8 cellular contexts compared by ENCODE assay signal in the genomic region with DNA sequence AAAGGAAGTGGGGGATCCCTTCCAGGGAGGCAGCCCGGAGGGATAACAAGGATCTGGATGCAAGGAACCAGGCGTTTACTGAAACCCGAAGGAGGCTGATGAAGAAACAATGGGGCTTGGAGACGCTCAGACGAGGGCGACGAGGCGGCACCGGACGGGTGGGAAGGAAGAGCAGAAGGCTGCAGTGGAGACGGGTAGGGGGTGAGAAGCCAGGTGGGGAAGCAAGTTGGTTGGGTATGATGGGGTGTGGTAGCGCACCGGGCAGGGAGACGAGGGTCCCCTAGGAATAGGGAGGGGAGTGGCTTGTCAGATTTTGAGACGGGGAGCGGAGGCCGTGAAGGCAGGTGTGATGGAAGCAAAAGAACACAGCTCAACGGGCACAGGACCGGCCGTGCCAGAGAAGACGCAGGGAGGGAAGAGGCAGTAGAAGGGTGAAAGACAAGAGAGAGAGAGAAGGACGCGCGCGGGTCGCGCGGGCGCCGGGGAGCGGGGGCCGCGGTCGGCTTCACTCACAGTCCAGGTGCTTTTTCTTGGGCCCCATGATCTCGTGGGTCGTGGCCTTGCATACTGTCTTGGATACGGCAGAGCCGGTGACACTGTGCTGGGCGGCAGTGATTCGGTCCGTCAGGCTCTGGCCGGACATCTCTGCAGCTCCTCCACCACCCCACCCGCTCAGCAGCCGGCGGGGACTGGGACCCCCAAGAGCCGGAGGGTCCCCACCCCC. TPM values are rescaled to one million over a fixed set of nuclear protein-coding genes. Genes with fewer than 3 reads are reported as not detected.
DNase-seq lines count a peak whose midpoint lies in the region; ATAC-seq and TF ChIP-seq lines count a peak whose summit lies in the region.

No MANE protein-coding gene starts in this region.

- POLR2A ChIA-PET in WTC11 (lab: Charles Lee), result interaction anchor here (0.5 to 2.8 kb wide), 12 partner anchors 14 to 1146 kb away, joined by 3 to 13 read pairs (median 3); partner anchors contain the start of genes CCDC83, EED and TMEM126A

- ATAC-seq in GM21528 (IDR thresholded peaks at IDR 0.05; ENCODE audit: low FRiP score, unreplicated experiment), result peak; percentile 26
- peak; percentile 6 for ATAC-seq in WTC11
- peak; percentile 11 for ATAC-seq in left lung
- ATAC-seq in GM18873 (IDR thresholded peaks at IDR 0.05; ENCODE audit: low FRiP score, unreplicated experiment), result no peak

- no peaks in the 10 kb centered on the region for H3K27me3 ChIP-seq in left lung

- DNase-seq in ELF-1 (ENCODE audit: low read depth, low spot score), result peak; percentile 62
- DNase-seq in Jurkat, Clone E6-1 (ENCODE audit: low read depth, low spot score), result no peak
- DNase-seq in WTC11 (ENCODE audit: low spot score), result peak; percentile 29
- DNase-seq in chondrocyte (ENCODE audit: low spot score), result peak; percentile 88
- DNase-seq in left lung, result peak; percentile 52 to 84
- peak; percentile 17 to 34 (median 21) for DNase-seq in stimulated activated CD4-positive, alpha-beta T cell treated with anti-CD3 and anti-CD28 coated beads, TNF-alpha, amount 100 ng/mL, for 24 hours (ENCODE audit: low read depth in 3 of 3)

- no peaks in the 10 kb centered on the region for H3K27me3 Mint-ChIP-seq in WTC11 (ENCODE audit: low read depth)
- no peaks in the 10 kb centered on the region for H3K27me3 Mint-ChIP-seq in chondrocyte (ENCODE audit: low read depth)

- H3K27ac Mint-ChIP-seq in WTC11 (peak overlapping the region; percentile 98), chondrocyte (ENCODE audit: unreplicated experiment) (peak overlapping the region; percentile 100)

- H3K36me3 Mint-ChIP-seq in WTC11, result no peaks in the 10 kb centered on the region
- peaks cover 9% of the 10 kb centered on the region for H3K36me3 Mint-ChIP-seq in chondrocyte (ENCODE audit: low read depth)

- H3K4me1 ChIP-seq in left lung, result peaks cover 32 to 39% of the 10 kb centered on the region in 2 donors

- TF ChIP-seq CTCF in WTC11 (IDR thresholded peaks at IDR 0.05) (no peak), chondrocyte (IDR thresholded peaks at IDR 0.05) (no peak), left lung (IDR thresholded peaks at IDR 0.05) (no peak)

- peak overlapping the region; percentile 96 to 98 for H3K27ac ChIP-seq in left lung

- peak overlapping the region; percentile 85 for H3K4me3 ChIP-seq in Jurkat, Clone E6-1 (ENCODE audit: low read length)
- peak overlapping the region; percentile 81 to 88 for H3K4me3 ChIP-seq in left lung

- H3K9me3 ChIP-seq in left lung, result no peaks in the 10 kb centered on the region

- peak overlapping the region; percentile 99 for H3K4me3 Mint-ChIP-seq in WTC11
- peak overlapping the region; percentile 100 for H3K4me3 Mint-ChIP-seq in chondrocyte (ENCODE audit: unreplicated experiment)

- no peaks in the 10 kb centered on the region for H3K36me3 ChIP-seq in left lung

- intact Hi-C loops in left lung (cut with DNase I), result no loop called here

- H3K9me3 Mint-ChIP-seq in WTC11, result no peaks in the 10 kb centered on the region
- H3K9me3 Mint-ChIP-seq in chondrocyte (ENCODE audit: low read depth), result no peaks in the 10 kb centered on the region

- peaks cover 46% of the 10 kb centered on the region for H3K4me1 Mint-ChIP-seq in WTC11
- peaks cover 52% of the 10 kb centered on the region for H3K4me1 Mint-ChIP-seq in chondrocyte (ENCODE audit: low read depth)

- CTCF ChIA-PET in WTC11 (lab: Charles Lee), result interaction anchor here (0.6 to 3.4 kb wide), 6 partner anchors 15 to 213 kb away, joined by 3 to 35 read pairs (median 5); partner anchors contain the start of gene CCDC83

TF ChIP-seq in WTC11, 78 proteins besides CTCF, POLR2A, EP300 and RAD21:
- TF ChIP-seq ETV6 (CRISPR knock-in tag; IDR thresholded peaks at IDR 0.05) (0 out of 2 replicates have a peak, but pooled peaks have one; percentile 20), ZNF121 (CRISPR knock-in tag; IDR thresholded peaks at IDR 0.05) (peak; percentile 82), ZBTB43 (CRISPR knock-in tag; IDR thresholded peaks at IDR 0.05) (no peak), TCF7 (CRISPR knock-in tag; IDR thresholded peaks at IDR 0.05; ENCODE audit: low read depth) (no peak), FOXJ3 (CRISPR knock-in tag; IDR thresholded peaks at IDR 0.05; ENCODE audit: borderline replicate concordance) (no peak), MXD4 (CRISPR knock-in tag; IDR thresholded peaks at IDR 0.05; ENCODE audit: borderline replicate concordance) (no peak), SOX15 (CRISPR knock-in tag; IDR thresholded peaks at IDR 0.05) (no peak), FOXP1 (CRISPR knock-in tag; IDR thresholded peaks at IDR 0.05; ENCODE audit: borderline replicate concordance) (0 out of 2 replicates have a peak, but pooled peaks have one; percentile 18)
- TF ChIP-seq, protein P1, sequence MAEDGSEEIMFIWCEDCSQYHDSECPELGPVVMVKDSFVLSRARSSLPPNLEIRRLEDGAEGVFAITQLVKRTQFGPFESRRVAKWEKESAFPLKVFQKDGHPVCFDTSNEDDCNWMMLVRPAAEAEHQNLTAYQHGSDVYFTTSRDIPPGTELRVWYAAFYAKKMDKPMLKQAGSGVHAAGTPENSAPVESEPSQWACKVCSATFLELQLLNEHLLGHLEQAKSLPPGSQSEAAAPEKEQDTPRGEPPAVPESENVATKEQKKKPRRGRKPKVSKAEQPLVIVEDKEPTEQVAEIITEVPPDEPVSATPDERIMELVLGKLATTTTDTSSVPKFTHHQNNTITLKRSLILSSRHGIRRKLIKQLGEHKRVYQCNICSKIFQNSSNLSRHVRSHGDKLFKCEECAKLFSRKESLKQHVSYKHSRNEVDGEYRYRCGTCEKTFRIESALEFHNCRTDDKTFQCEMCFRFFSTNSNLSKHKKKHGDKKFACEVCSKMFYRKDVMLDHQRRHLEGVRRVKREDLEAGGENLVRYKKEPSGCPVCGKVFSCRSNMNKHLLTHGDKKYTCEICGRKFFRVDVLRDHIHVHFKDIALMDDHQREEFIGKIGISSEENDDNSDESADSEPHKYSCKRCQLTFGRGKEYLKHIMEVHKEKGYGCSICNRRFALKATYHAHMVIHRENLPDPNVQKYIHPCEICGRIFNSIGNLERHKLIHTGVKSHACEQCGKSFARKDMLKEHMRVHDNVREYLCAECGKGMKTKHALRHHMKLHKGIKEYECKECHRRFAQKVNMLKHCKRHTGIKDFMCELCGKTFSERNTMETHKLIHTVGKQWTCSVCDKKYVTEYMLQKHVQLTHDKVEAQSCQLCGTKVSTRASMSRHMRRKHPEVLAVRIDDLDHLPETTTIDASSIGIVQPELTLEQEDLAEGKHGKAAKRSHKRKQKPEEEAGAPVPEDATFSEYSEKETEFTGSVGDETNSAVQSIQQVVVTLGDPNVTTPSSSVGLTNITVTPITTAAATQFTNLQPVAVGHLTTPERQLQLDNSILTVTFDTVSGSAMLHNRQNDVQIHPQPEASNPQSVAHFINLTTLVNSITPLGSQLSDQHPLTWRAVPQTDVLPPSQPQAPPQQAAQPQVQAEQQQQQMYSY (CRISPR knock-in tag; IDR thresholded peaks at IDR 0.05), result peak; percentile 86
- TF ChIP-seq, protein P2, sequence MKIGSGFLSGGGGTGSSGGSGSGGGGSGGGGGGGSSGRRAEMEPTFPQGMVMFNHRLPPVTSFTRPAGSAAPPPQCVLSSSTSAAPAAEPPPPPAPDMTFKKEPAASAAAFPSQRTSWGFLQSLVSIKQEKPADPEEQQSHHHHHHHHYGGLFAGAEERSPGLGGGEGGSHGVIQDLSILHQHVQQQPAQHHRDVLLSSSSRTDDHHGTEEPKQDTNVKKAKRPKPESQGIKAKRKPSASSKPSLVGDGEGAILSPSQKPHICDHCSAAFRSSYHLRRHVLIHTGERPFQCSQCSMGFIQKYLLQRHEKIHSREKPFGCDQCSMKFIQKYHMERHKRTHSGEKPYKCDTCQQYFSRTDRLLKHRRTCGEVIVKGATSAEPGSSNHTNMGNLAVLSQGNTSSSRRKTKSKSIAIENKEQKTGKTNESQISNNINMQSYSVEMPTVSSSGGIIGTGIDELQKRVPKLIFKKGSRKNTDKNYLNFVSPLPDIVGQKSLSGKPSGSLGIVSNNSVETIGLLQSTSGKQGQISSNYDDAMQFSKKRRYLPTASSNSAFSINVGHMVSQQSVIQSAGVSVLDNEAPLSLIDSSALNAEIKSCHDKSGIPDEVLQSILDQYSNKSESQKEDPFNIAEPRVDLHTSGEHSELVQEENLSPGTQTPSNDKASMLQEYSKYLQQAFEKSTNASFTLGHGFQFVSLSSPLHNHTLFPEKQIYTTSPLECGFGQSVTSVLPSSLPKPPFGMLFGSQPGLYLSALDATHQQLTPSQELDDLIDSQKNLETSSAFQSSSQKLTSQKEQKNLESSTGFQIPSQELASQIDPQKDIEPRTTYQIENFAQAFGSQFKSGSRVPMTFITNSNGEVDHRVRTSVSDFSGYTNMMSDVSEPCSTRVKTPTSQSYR (CRISPR knock-in tag; IDR thresholded peaks at IDR 0.05), result no peak
- TF ChIP-seq, protein P3, sequence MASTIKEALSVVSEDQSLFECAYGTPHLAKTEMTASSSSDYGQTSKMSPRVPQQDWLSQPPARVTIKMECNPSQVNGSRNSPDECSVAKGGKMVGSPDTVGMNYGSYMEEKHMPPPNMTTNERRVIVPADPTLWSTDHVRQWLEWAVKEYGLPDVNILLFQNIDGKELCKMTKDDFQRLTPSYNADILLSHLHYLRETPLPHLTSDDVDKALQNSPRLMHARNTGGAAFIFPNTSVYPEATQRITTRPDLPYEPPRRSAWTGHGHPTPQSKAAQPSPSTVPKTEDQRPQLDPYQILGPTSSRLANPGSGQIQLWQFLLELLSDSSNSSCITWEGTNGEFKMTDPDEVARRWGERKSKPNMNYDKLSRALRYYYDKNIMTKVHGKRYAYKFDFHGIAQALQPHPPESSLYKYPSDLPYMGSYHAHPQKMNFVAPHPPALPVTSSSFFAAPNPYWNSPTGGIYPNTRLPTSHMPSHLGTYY (CRISPR knock-in tag; IDR thresholded peaks at IDR 0.05), result no peak

RNA-seq across cellular contexts. Expression of gene PICALM, which starts 0.6 kb away (rescaled TPM):
- 63.1 TPM for polyA plus RNA-seq in Jurkat, Clone E6-1 (2012; ENCODE audit: insufficient read depth, insufficient read length)
- total RNA-seq in WTC11 (2021), result 64.4 to 69.9 TPM (median 65.1 TPM) in 3 replicates
- 319 to 358 TPM (median 328 TPM) in 3 replicates for total RNA-seq in chondrocyte
- total RNA-seq in left lung, result 100 to 1,000 TPM; 159 to 216 TPM
